Comparison of ENCODE assay signal across 1 cellular context in genomic region chr1:41435570-41436178, GRCh38.
TF ChIP-seq lines count a peak whose summit lies in the region.

No MANE protein-coding gene starts in this region.

TF ChIP-seq in SK-N-SH treated with all-trans-retinoic acid at 6 μM for 48 hours, 23 proteins besides CTCF, POLR2A, EP300 and RAD21:
- TF ChIP-seq PATZ1 (CRISPR knock-in tag; IDR thresholded peaks at IDR 0.05; ENCODE audit: borderline replicate concordance), result peak; percentile 88
- TF ChIP-seq BACH2 (CRISPR knock-in tag; IDR thresholded peaks at IDR 0.05; ENCODE audit: borderline replicate concordance), result no peak
- TF ChIP-seq CREB5 (CRISPR knock-in tag; IDR thresholded peaks at IDR 0.05; ENCODE audit: low read depth), result peak; percentile 70; the same call in 1 of the 2 replicates
- no peak for TF ChIP-seq SNAI2 (CRISPR knock-in tag; IDR thresholded peaks at IDR 0.05)
- 0 out of 2 replicates have a peak, but pooled peaks have one; percentile 25 for TF ChIP-seq CSDC2 (CRISPR knock-in tag; IDR thresholded peaks at IDR 0.05)
- 0 out of 2 replicates have a peak, but pooled peaks have one; percentile 48 for TF ChIP-seq GLIS3 (CRISPR knock-in tag; IDR thresholded peaks at IDR 0.05)
- TF ChIP-seq ZFP3 (CRISPR knock-in tag; IDR thresholded peaks at IDR 0.05), result no peak
- TF ChIP-seq ISL1 (CRISPR knock-in tag; IDR thresholded peaks at IDR 0.05), result peak; percentile 41
- TF ChIP-seq OSR1 (CRISPR knock-in tag; IDR thresholded peaks at IDR 0.05), result no peak
- no peak for TF ChIP-seq ARNTL (CRISPR knock-in tag; IDR thresholded peaks at IDR 0.05; ENCODE audit: borderline replicate concordance, low read depth)
- no peak for TF ChIP-seq TOX (CRISPR knock-in tag; IDR thresholded peaks at IDR 0.05; ENCODE audit: borderline replicate concordance)
- TF ChIP-seq TSHZ2 (CRISPR knock-in tag; IDR thresholded peaks at IDR 0.05), result peak; percentile 41; the same call in 1 of the 2 replicates
- no peak for TF ChIP-seq RARB (CRISPR knock-in tag; IDR thresholded peaks at IDR 0.05)
- TF ChIP-seq ZNF8 (CRISPR knock-in tag; IDR thresholded peaks at IDR 0.05), result 0 out of 2 replicates have a peak, but pooled peaks have one; percentile 6
- TF ChIP-seq ZFP30 (CRISPR knock-in tag; IDR thresholded peaks at IDR 0.05), result no peak
